In genomic region chr12:106123551-106123991, GRCh38 we compare ENCODE assay signal across 12 cellular contexts. TPM values are rescaled to one million over a fixed set of nuclear protein-coding genes. Genes with fewer than 3 reads are reported as not detected.
DNase-seq lines count a peak whose midpoint lies in the region; ATAC-seq and TF ChIP-seq lines count a peak whose summit lies in the region.
"Had no signal": no experiment of that assay in that cellular context is flagged by ENCODE, and none has a peak within 500 bp of the region (broad histone marks: within the 10 kb centered on the region; RNA-seq: fewer than 3 reads in every experiment).

No MANE protein-coding gene starts in this region.

- ATAC-seq in aorta (ENCODE audit: low FRiP score) = peak; percentile 58
- no peak for ATAC-seq in GM19328 (IDR thresholded peaks at IDR 0.05; ENCODE audit: unreplicated experiment)

- WGBS in mammary epithelial cell (ENCODE audit: low coverage, missing lambda C conversion rate) = 96% methylated on average over 6 of the region's 8 CpGs
- 69 to 85% methylated on average over 8 of the region's 8 CpGs for WGBS in esophagus squamous epithelium, 2 donors
- 1 to 4% methylated on average over 8 of the region's 8 CpGs for WGBS in aorta, 2 donors
- WGBS in testis, 2 donors = 50 to 53% methylated on average over 7 to 8 of the region's 8 CpGs

- H2AFZ ChIP-seq in mammary epithelial cell (ENCODE audit: low read depth, low read length) = no peak overlapping the region

- TF ChIP-seq POLR2A in esophagus squamous epithelium (IDR thresholded peaks at IDR 0.05) = no peak
- no peak for TF ChIP-seq POLR2A in testis (IDR thresholded peaks at IDR 0.05)

- no peaks in the 10 kb centered on the region for H3K36me3 ChIP-seq in mammary epithelial cell (ENCODE audit: insufficient read depth, low read length)
- no peaks in the 10 kb centered on the region for H3K36me3 ChIP-seq in esophagus squamous epithelium
- no peaks in the 10 kb centered on the region for H3K36me3 ChIP-seq in aorta (ENCODE audit: control insufficient read depth in 1 of 2, insufficient read depth in 2 of 2, low read length in 1 of 2)
- no peaks in the 10 kb centered on the region for H3K36me3 ChIP-seq in testis (ENCODE audit: low read depth, missing control alignments)

- no peak overlapping the region for H3K4me2 ChIP-seq in mammary epithelial cell (ENCODE audit: insufficient read depth, low read depth, low read length)

- in situ Hi-C loops in mammary epithelial cell (cut with MboI; ENCODE audit: low sequenced_read_pairs in 2 of 2) = no loop called here

- H3K4me1 ChIP-seq in mammary epithelial cell (ENCODE audit: insufficient read depth, low read length) (peaks cover 11% of the 10 kb centered on the region), esophagus squamous epithelium (peaks cover 0 to 66% (median 17%) of the 10 kb centered on the region in 3 donors), aorta (ENCODE audit: control insufficient read depth in 1 of 2, insufficient read depth in 2 of 2, low read length in 2 of 2) (peaks cover 10 to 20% of the 10 kb centered on the region in 2 donors), testis (peaks cover 4% of the 10 kb centered on the region)

- no peak overlapping the region for H3K4me3 Mint-ChIP-seq in MCF 10A (ENCODE audit: unreplicated experiment)
- H3K4me3 Mint-ChIP-seq in nephron = no peak overlapping the region
- H3K4me3 Mint-ChIP-seq: activated T-helper 1 cell treated with anti-CD3 and anti-CD28 coated beads, Interleukin-12 subunit alpha, Interleukin-12 subunit beta, Interleukin-2, Interleukin-4 antibody, amounts not matched to agents 30 ng/mL and 10 ng/mL and 1 ng/mL, durations not matched to agents 14 hours and 24 hours and 36 hours had no signal

- H3K27ac Mint-ChIP-seq in MCF 10A (ENCODE audit: low read depth, unreplicated experiment) = peak overlapping the region; percentile 31
- H3K27ac Mint-ChIP-seq in nephron = peak overlapping the region; percentile 40 to 58 (median 49)
- H3K27ac Mint-ChIP-seq: activated T-helper 1 cell treated with anti-CD3 and anti-CD28 coated beads, Interleukin-12 subunit alpha, Interleukin-12 subunit beta, Interleukin-2, Interleukin-4 antibody, amounts not matched to agents 30 ng/mL and 10 ng/mL and 1 ng/mL, durations not matched to agents 14 hours and 24 hours and 36 hours had no signal

- H3K9me3 Mint-ChIP-seq in MCF 10A (ENCODE audit: unreplicated experiment) = no peaks in the 10 kb centered on the region
- no peaks in the 10 kb centered on the region for H3K9me3 Mint-ChIP-seq in nephron
- H3K9me3 Mint-ChIP-seq: activated T-helper 1 cell treated with anti-CD3 and anti-CD28 coated beads, Interleukin-12 subunit alpha, Interleukin-12 subunit beta, Interleukin-2, Interleukin-4 antibody, amounts not matched to agents 30 ng/mL and 10 ng/mL and 1 ng/mL, durations not matched to agents 14 hours and 24 hours and 36 hours had no signal

- H3K27me3 ChIP-seq in mammary epithelial cell (ENCODE audit: insufficient read depth, low read length) = no peaks in the 10 kb centered on the region
- peaks cover 0 to 18% (median 0%) of the 10 kb centered on the region in 4 donors for H3K27me3 ChIP-seq in esophagus squamous epithelium
- no peaks in the 10 kb centered on the region for H3K27me3 ChIP-seq in aorta (ENCODE audit: control insufficient read depth in 1 of 2, insufficient read depth in 2 of 2, low read length in 1 of 2)
- H3K27me3 ChIP-seq in testis = no peaks in the 10 kb centered on the region

- no peak for DNase-seq in MCF 10A (ENCODE audit: unreplicated experiment)
- no peak for DNase-seq in mammary epithelial cell
- DNase-seq in esophagus squamous epithelium (lab: John Stamatoyannopoulos, UW) = no peak
- peak; percentile 60 to 84 for DNase-seq in aorta
- DNase-seq in NCI-H146 (lab: John Stamatoyannopoulos, UW) = no peak
- DNase-seq in testis = no peak
- DNase-seq: cortex of kidney, NCI-H1092 treated with DMSO at 0.1 percent for 48 hours had no signal

- no peaks in the 10 kb centered on the region for H4K20me1 ChIP-seq in mammary epithelial cell (ENCODE audit: insufficient read depth, low read length)

- POLR2A ChIA-PET in MCF 10A (lab: Yijun Ruan, JAX) = interaction anchor here (1.7 kb wide), 1 partner anchor 9 kb away, joined by 7 read pairs; no protein-coding TSS in a partner anchor

- CTCF ChIA-PET in MCF 10A (lab: Yijun Ruan, JAX) (interaction anchor here (0.6 to 14.0 kb wide), 4 partner anchors 10 to 183 kb away, joined by 3 to 115 read pairs (median 4); partner anchors contain the start of gene NUAK1), mammary epithelial cell (lab: Charles Lee; ENCODE audit: low non-redundant PET) (no interaction called here)

- H3K9ac ChIP-seq in mammary epithelial cell (ENCODE audit: insufficient read depth, low read length) = no peak overlapping the region

- peaks cover 91% of the 10 kb centered on the region for H3K79me2 ChIP-seq in mammary epithelial cell (ENCODE audit: insufficient read depth, low read length)

- H3K4me1 Mint-ChIP-seq in MCF 10A (ENCODE audit: insufficient read depth, unreplicated experiment) = peaks cover 22% of the 10 kb centered on the region
- peaks cover 82% of the 10 kb centered on the region for H3K4me1 Mint-ChIP-seq in nephron

- intact Hi-C loops in MCF 10A (cut with micrococcal nuclease) = no loop called here
- intact Hi-C loops in mammary epithelial cell (cut with micrococcal nuclease) = no loop called here
- intact Hi-C loops in esophagus squamous epithelium (cut with DNase I) = no loop called here
- intact Hi-C loops in aorta (cut with DNase I) = loop anchor here in 1 of 2 donors (5.0 kb wide), 1 partner anchor 41 kb away; no protein-coding TSS in a partner anchor
- intact Hi-C loops in testis (cut with DNase I; ENCODE audit: low total_unique reads) = no loop called here

- dilution Hi-C loops in mammary epithelial cell (cut with HindIII; ENCODE audit: low sequenced_read_pairs) = no loop called here

- no peak overlapping the region for H3K4me3 ChIP-seq in mammary epithelial cell (replicated peaks in 1 of 3; ENCODE audit: insufficient read depth in 1 of 3, low read depth in 2 of 3, low read length in 3 of 3)
- no peak overlapping the region for H3K4me3 ChIP-seq in esophagus squamous epithelium
- H3K4me3 ChIP-seq in aorta (ENCODE audit: low read length in 2 of 2) = no peak overlapping the region
- no peak overlapping the region for H3K4me3 ChIP-seq in testis

- BruUV-seq in MCF 10A (replicated peaks; lab: Mats Ljungman, UMichigan) (no TSS peak), mammary epithelial cell (replicated peaks; lab: Mats Ljungman, UMichigan) (no TSS peak)

- H3K27ac ChIP-seq in mammary epithelial cell (ENCODE audit: insufficient read depth, low read depth, low read length) = no peak overlapping the region
- H3K27ac ChIP-seq in esophagus squamous epithelium = peak overlapping the region in 3 of 4 donors; percentile 14 to 71 (median 62)
- peak overlapping the region; percentile 73 to 96 for H3K27ac ChIP-seq in aorta (ENCODE audit: low read depth in 1 of 2, low read length in 2 of 2)
- H3K27ac ChIP-seq in testis = no peak overlapping the region
- H3K27ac ChIP-seq: VCaP had no signal

- TF ChIP-seq CTCF in MCF 10A (IDR thresholded peaks at IDR 0.05; ENCODE audit: unreplicated experiment) = no peak
- TF ChIP-seq CTCF in mammary epithelial cell (conservative IDR thresholded peaks at IDR 0.05 in 1 of 2, IDR thresholded peaks at IDR 0.05 in 1 of 2; ENCODE audit: extremely low read depth in 1 of 2, insufficient read depth in 1 of 2, low read depth in 1 of 2, low read length in 2 of 2) = no peak
- TF ChIP-seq CTCF in esophagus squamous epithelium (IDR thresholded peaks at IDR 0.05) = no peak
- no peak for TF ChIP-seq CTCF in nephron (IDR thresholded peaks at IDR 0.05; ENCODE audit: unreplicated experiment in 3 of 3)
- TF ChIP-seq CTCF in testis (IDR thresholded peaks at IDR 0.05) = no peak

- H3K36me3 Mint-ChIP-seq in MCF 10A (ENCODE audit: insufficient read depth, unreplicated experiment) (no peaks in the 10 kb centered on the region), nephron (ENCODE audit: low read depth) (no peaks in the 10 kb centered on the region)

- no peaks in the 10 kb centered on the region for H3K9me3 ChIP-seq in mammary epithelial cell (replicated peaks; ENCODE audit: insufficient read depth, low read length)
- no peaks in the 10 kb centered on the region for H3K9me3 ChIP-seq in esophagus squamous epithelium
- H3K9me3 ChIP-seq in aorta (ENCODE audit: control insufficient read depth, low read length) = no peaks in the 10 kb centered on the region
- H3K9me3 ChIP-seq in testis = no peaks in the 10 kb centered on the region

- H3K27me3 Mint-ChIP-seq in MCF 10A (ENCODE audit: insufficient read depth, unreplicated experiment) = no peaks in the 10 kb centered on the region
- H3K27me3 Mint-ChIP-seq in nephron (ENCODE audit: low read depth) = peaks cover 3% of the 10 kb centered on the region

RNA-seq across cellular contexts. Expression of gene NUAK1, which starts 15.2 kb away (rescaled TPM):
- total RNA-seq in MCF 10A (2022) = 2.6 and 3.4 TPM in 2 replicates
- total RNA-seq in mammary epithelial cell = 10 to 100 TPM; 12.5 to 39.8 TPM
- 7.4 TPM for polyA plus RNA-seq in mammary epithelial cell
- polyA minus RNA-seq in mammary epithelial cell = 21.2 TPM
- total RNA-seq in esophagus squamous epithelium = 1 to 10 TPM; 1.1 to 5.1 (median 2.3) TPM
- total RNA-seq in aorta = 10 to 100 TPM; 28.2 to 37.7 TPM
- 1 to 10 TPM; 5.3 to 8.7 TPM for polyA plus RNA-seq in aorta
- 1 to 10 TPM; 6.6 to 8.2 TPM for total RNA-seq in testis
- polyA plus RNA-seq in testis (ENCODE audit: insufficient read depth, low read depth, low replicate concordance) = 9.1 TPM
- total RNA-seq: activated T-helper 1 cell treated with anti-CD3 and anti-CD28 coated beads, Interleukin-12 subunit alpha, Interleukin-12 subunit beta, Interleukin-2, Interleukin-4 antibody, amounts not matched to agents 30 ng/mL and 10 ng/mL and 1 ng/mL, durations not matched to agents 14 hours and 24 hours and 36 hours had no signal

Comparison
In these comparisons a context has a peak if more than half of its experiments do, and no peak if none do; other contexts are left out.
1. DNase-seq: peak in aorta (2 of 2); none in MCF 10A (single experiment), mammary epithelial cell (single experiment), esophagus squamous epithelium (single experiment), NCI-H146 (single experiment) and testis (single experiment).
2. H3K27ac ChIP-seq: peak in esophagus squamous epithelium (3 of 4) and aorta (2 of 2); none in mammary epithelial cell (single experiment) and testis (0 of 2).